8 cellular contexts compared by ENCODE assay signal in genomic region chr11:64240467-64241174, GRCh38. TPM values are rescaled to one million over a fixed set of nuclear protein-coding genes. Genes with fewer than 3 reads are reported as not detected.
DNase-seq lines count a peak whose midpoint lies in the region; ATAC-seq, FAIRE-seq and TF ChIP-seq lines count a peak whose summit lies in the region.

Gene FKBP2, plus strand, starts transcription at chr11:64241095. Its CDS starts 1,293 bp downstream, at chr11:64242388.

- FAIRE-seq in urothelium cell line (lab: Jason Lieb, UNC), result peak; percentile 30

- TF ChIP-seq CTCF in left ventricle myocardium inferior (IDR thresholded peaks at IDR 0.05; ENCODE audit: borderline replicate concordance) (no peak), psoas muscle (IDR thresholded peaks at IDR 0.05) (no peak)

- H3K36me3 ChIP-seq in left ventricle myocardium inferior, result peaks cover 34% of the 10 kb centered on the region
- H3K36me3 ChIP-seq in psoas muscle (ENCODE audit: insufficient read depth in 1 of 2, low read depth in 1 of 2), result peaks cover 0 to 40% of the 10 kb centered on the region in 2 donors

- peaks cover 2% of the 10 kb centered on the region for H3K36me3 Mint-ChIP-seq in T-helper 17 cell (ENCODE audit: low read depth)

- peak within 1 kb of the TSS; percentile 100 for H3K27ac ChIP-seq in left ventricle myocardium inferior (replicated peaks)
- H3K27ac ChIP-seq in psoas muscle, result peak within 1 kb of the TSS; percentile 99

- H3K4me3 Mint-ChIP-seq in T-helper 17 cell, result peak within 1 kb of the TSS; percentile 95

- H3K9me3 ChIP-seq in T-helper 17 cell (ENCODE audit: control insufficient read depth, low read length, poor library complexity, severe bottlenecking), result no peaks in the 10 kb centered on the region
- no peaks in the 10 kb centered on the region for H3K9me3 ChIP-seq in left ventricle myocardium inferior (replicated peaks)
- no peaks in the 10 kb centered on the region for H3K9me3 ChIP-seq in psoas muscle

- ATAC-seq in GM18498 (IDR thresholded peaks at IDR 0.05; ENCODE audit: unreplicated experiment), result peak; percentile 57
- peak; percentile 51 for ATAC-seq in HG02885 (IDR thresholded peaks at IDR 0.05; ENCODE audit: poor library complexity, unreplicated experiment)
- ATAC-seq in T-helper 17 cell, result peak; percentile 75
- peak; percentile 72 to 79 (median 77) for ATAC-seq in psoas muscle

- H3K4me1 ChIP-seq in left ventricle myocardium inferior, result peaks cover 68% of the 10 kb centered on the region
- H3K4me1 ChIP-seq in psoas muscle, result peaks cover 32% of the 10 kb centered on the region

- H3K4me3 ChIP-seq in left ventricle myocardium inferior, result peak within 1 kb of the TSS; percentile 84
- peak within 1 kb of the TSS; percentile 93 for H3K4me3 ChIP-seq in psoas muscle

- peak within 1 kb of the TSS; percentile 98 for H3K27ac Mint-ChIP-seq in T-helper 17 cell

- H3K27me3 Mint-ChIP-seq in T-helper 17 cell, result no peaks in the 10 kb centered on the region

- intact Hi-C loops in left ventricle myocardium inferior (cut with micrococcal nuclease) (no loop called here), psoas muscle (cut with DNase I) (no loop called here)

- H3K4me1 Mint-ChIP-seq in T-helper 17 cell, result peaks cover 23% of the 10 kb centered on the region

- H3K27me3 ChIP-seq in left ventricle myocardium inferior (ENCODE audit: low read depth), result no peaks in the 10 kb centered on the region
- H3K27me3 ChIP-seq in psoas muscle (ENCODE audit: insufficient read depth in 3 of 3, low read length in 2 of 3), result no peaks in the 10 kb centered on the region

- peak; percentile 87 for DNase-seq in NCI-H1694 treated with DMSO at 0.1 percent for 48 hours (lab: John Stamatoyannopoulos, UW)
- peak; percentile 97 to 99 (median 98) for DNase-seq in T-helper 17 cell
- peak; percentile 88 to 100 (median 97) for DNase-seq in amygdala (lab: John Stamatoyannopoulos, UW)
- peak; percentile 97 for DNase-seq in left ventricle myocardium inferior
- DNase-seq in psoas muscle, result peak; percentile 98 to 99
- peak; percentile 98 for DNase-seq in urothelium cell line (ENCODE audit: low spot score)

- 0 to 1% (median 1%) methylated on average over 36 to 52 of the region's 52 CpGs for WGBS in psoas muscle, 3 donors

RNA-seq across cellular contexts. Expression of gene FKBP2, which starts in this region (rescaled TPM):
- 10 to 100 TPM; 27.4 to 29.1 TPM for total RNA-seq in T-helper 17 cell
- total RNA-seq in left ventricle myocardium inferior, result 45.5 TPM
- 10 to 100 TPM; 17.8 to 26.6 (median 22.3) TPM for total RNA-seq in psoas muscle
- polyA plus RNA-seq in psoas muscle, result 100 to 1,000 TPM in 1 of 3 donors, 10 to 100 TPM in 2; 45.4 to 228 (median 85.1) TPM

Comparison
In these comparisons a context has a peak if more than half of its experiments do, and no peak if none do; other contexts are left out.
1. Peak in every context shown above with its lines: DNase-seq, ATAC-seq, H3K4me3 ChIP-seq and H3K27ac ChIP-seq.